ENCODE assay signal across 17 cellular contexts in genomic region chr7:1988533-1988930, GRCh38.
DNase-seq lines count a peak whose midpoint lies in the region; ATAC-seq, FAIRE-seq and TF ChIP-seq lines count a peak whose summit lies in the region.
"Had no signal": no experiment of that assay in that cellular context is flagged by ENCODE, and none has a peak within 500 bp of the region (broad histone marks: within the 10 kb centered on the region; RNA-seq: fewer than 3 reads in every experiment).

No MANE protein-coding gene starts in this region.

- FAIRE-seq in kidney (lab: Jason Lieb, UNC), result no peak
- FAIRE-seq: A204.1 had no signal

- intact Hi-C loops in CD8-positive, alpha-beta T cell (cut with DNase I, micrococcal nuclease), result loop anchor here in 1 of 2 experiments (10.0 kb wide), 1 partner anchor 64 kb away; no protein-coding TSS in a partner anchor
- intact Hi-C loops in Panc1 (cut with micrococcal nuclease; ENCODE audit: unreplicated experiment) (no loop called here), kidney (cut with DNase I) (no loop called here)

- CTCF ChIA-PET in CD8-positive, alpha-beta T cell (lab: Charles Lee), result no interaction called here
- CTCF ChIA-PET in Panc1 (lab: Charles Lee), result no interaction called here

- in situ Hi-C loops in Panc1 (cut with HindIII; ENCODE audit: low pct_unique_long_range_greater_than_20kb, low sequenced_read_pairs), result no loop called here

- ATAC-seq in CD8-positive, alpha-beta T cell, result no peak
- ATAC-seq in Panc1, result 0 out of 2 replicates have a peak, but pooled peaks have one; percentile 11
- no peak for ATAC-seq in GM18870 (IDR thresholded peaks at IDR 0.05; ENCODE audit: unreplicated experiment)

- no peak for TF ChIP-seq CTCF in CD8-positive, alpha-beta T cell (IDR thresholded peaks at IDR 0.05)
- TF ChIP-seq CTCF in Panc1 (IDR thresholded peaks at IDR 0.05) (no peak), kidney (IDR thresholded peaks at IDR 0.05; ENCODE audit: borderline replicate concordance, extremely low read depth, insufficient read depth) (no peak)

- no peaks in the 10 kb centered on the region for H3K36me3 ChIP-seq in CD8-positive, alpha-beta T cell (ENCODE audit: insufficient read depth, low read length)
- no peaks in the 10 kb centered on the region for H3K36me3 ChIP-seq in Panc1 (ENCODE audit: control insufficient read depth, insufficient read depth, low read length)
- no peaks in the 10 kb centered on the region for H3K36me3 ChIP-seq in kidney (ENCODE audit: control insufficient read depth in 1 of 2, insufficient read depth in 2 of 2, low read length in 2 of 2)
- H3K36me3 ChIP-seq: Peyer's patch had no signal

- no peak overlapping the region for H3K9ac ChIP-seq in kidney (ENCODE audit: low read length in 2 of 2)

- H3K9me3 ChIP-seq in CD8-positive, alpha-beta T cell (ENCODE audit: low read length), result no peaks in the 10 kb centered on the region
- H3K9me3 ChIP-seq in Panc1 (ENCODE audit: control insufficient read depth, insufficient read depth, low read depth, low read length) (no peaks in the 10 kb centered on the region), kidney (ENCODE audit: control insufficient read depth in 1 of 2, low read length in 2 of 2) (no peaks in the 10 kb centered on the region)
- H3K9me3 ChIP-seq: Peyer's patch had no signal

- DNase-seq in activated T-cell treated with anti-CD3 and anti-CD28 coated beads, Interleukin-2, amount 50 U/mL, for 24 hours, result no peak
- no peak for DNase-seq in activated T-cell treated with anti-CD3 and anti-CD28 coated beads, Interleukin-2, amount 50 U/mL, for 48 hours
- DNase-seq in CD8-positive, alpha-beta T cell, result no peak
- DNase-seq in Panc1 (ENCODE audit: low read depth, low spot score) (no peak), kidney (peak; percentile 52), retina (no peak), NCI-H1694 (lab: John Stamatoyannopoulos, UW) (no peak)
- DNase-seq: DMS79, GOT3, MM.1S, NCI-H1092, NCI-H2081 treated with DMSO at 0.1 percent for 48 hours, NCI-H446 treated with DMSO at 0.1 percent for 48 hours, NCI-H69, Peyer's patch had no signal

- H3K27ac Mint-ChIP-seq in activated T-cell treated with anti-CD3 and anti-CD28 coated beads, Interleukin-2, amount 50 U/mL, for 24 hours, result peak overlapping the region; percentile 22
- H3K27ac Mint-ChIP-seq in CD8-positive, alpha-beta T cell, result peak overlapping the region; percentile 62

- POLR2A ChIA-PET in CD8-positive, alpha-beta T cell (lab: Charles Lee), result no interaction called here
- POLR2A ChIA-PET in Panc1 (lab: Charles Lee), result no interaction called here

- peaks cover 31% of the 10 kb centered on the region for H3K4me1 ChIP-seq in CD8-positive, alpha-beta T cell (ENCODE audit: insufficient read depth, low read length)
- H3K4me1 ChIP-seq in Panc1 (ENCODE audit: control insufficient read depth, insufficient read depth, low read length), result no peaks in the 10 kb centered on the region
- no peaks in the 10 kb centered on the region for H3K4me1 ChIP-seq in kidney (ENCODE audit: control insufficient read depth in 1 of 2, insufficient read depth in 1 of 2, low read depth in 1 of 2, low read length in 2 of 2)
- H3K4me1 ChIP-seq: Peyer's patch had no signal

- H3K27me3 Mint-ChIP-seq in activated T-cell treated with anti-CD3 and anti-CD28 coated beads, Interleukin-2, amount 50 U/mL, for 24 hours, result no peaks in the 10 kb centered on the region
- no peaks in the 10 kb centered on the region for H3K27me3 Mint-ChIP-seq in CD8-positive, alpha-beta T cell (ENCODE audit: low read depth)

- no peak overlapping the region for H3K27ac ChIP-seq in CD8-positive, alpha-beta T cell (ENCODE audit: low read depth, low read length)
- H3K27ac ChIP-seq in Panc1 (ENCODE audit: low read length), result no peak overlapping the region
- no peak overlapping the region for H3K27ac ChIP-seq in kidney (ENCODE audit: low read depth in 2 of 2, low read length in 2 of 2)
- H3K27ac ChIP-seq: Peyer's patch had no signal

- BruUV-seq in Panc1 (replicated peaks; lab: Mats Ljungman, UMichigan), result no TSS peak

- no peak overlapping the region for H3K4me3 ChIP-seq in CD8-positive, alpha-beta T cell (ENCODE audit: low read depth, low read length)
- H3K4me3 ChIP-seq in Panc1 (ENCODE audit: low read depth in 2 of 2, low read length in 2 of 2) (no peak overlapping the region), kidney (ENCODE audit: low read length in 2 of 2) (no peak overlapping the region)
- H3K4me3 ChIP-seq: Peyer's patch had no signal

- H3K9me3 Mint-ChIP-seq in activated T-cell treated with anti-CD3 and anti-CD28 coated beads, Interleukin-2, amount 50 U/mL, for 24 hours, result no peaks in the 10 kb centered on the region
- no peaks in the 10 kb centered on the region for H3K9me3 Mint-ChIP-seq in CD8-positive, alpha-beta T cell

- H3K4me3 Mint-ChIP-seq in activated T-cell treated with anti-CD3 and anti-CD28 coated beads, Interleukin-2, amount 50 U/mL, for 24 hours, result no peak overlapping the region
- H3K4me3 Mint-ChIP-seq in CD8-positive, alpha-beta T cell, result no peak overlapping the region

- peaks cover 10% of the 10 kb centered on the region for H3K36me3 Mint-ChIP-seq in activated T-cell treated with anti-CD3 and anti-CD28 coated beads, Interleukin-2, amount 50 U/mL, for 24 hours (ENCODE audit: low read depth)
- peaks cover 3% of the 10 kb centered on the region for H3K36me3 Mint-ChIP-seq in CD8-positive, alpha-beta T cell

- H3K27me3 ChIP-seq in CD8-positive, alpha-beta T cell (ENCODE audit: insufficient read depth, low read length), result no peaks in the 10 kb centered on the region
- no peaks in the 10 kb centered on the region for H3K27me3 ChIP-seq in Panc1 (ENCODE audit: control insufficient read depth, insufficient read depth, low read length)
- H3K27me3 ChIP-seq: Peyer's patch had no signal

- peaks cover 26% of the 10 kb centered on the region for H3K4me1 Mint-ChIP-seq in activated T-cell treated with anti-CD3 and anti-CD28 coated beads, Interleukin-2, amount 50 U/mL, for 24 hours (ENCODE audit: low read depth)
- H3K4me1 Mint-ChIP-seq in CD8-positive, alpha-beta T cell (ENCODE audit: low read depth), result peaks cover 41% of the 10 kb centered on the region
